1 cellular context compared by ENCODE assay signal in the genomic region with DNA sequence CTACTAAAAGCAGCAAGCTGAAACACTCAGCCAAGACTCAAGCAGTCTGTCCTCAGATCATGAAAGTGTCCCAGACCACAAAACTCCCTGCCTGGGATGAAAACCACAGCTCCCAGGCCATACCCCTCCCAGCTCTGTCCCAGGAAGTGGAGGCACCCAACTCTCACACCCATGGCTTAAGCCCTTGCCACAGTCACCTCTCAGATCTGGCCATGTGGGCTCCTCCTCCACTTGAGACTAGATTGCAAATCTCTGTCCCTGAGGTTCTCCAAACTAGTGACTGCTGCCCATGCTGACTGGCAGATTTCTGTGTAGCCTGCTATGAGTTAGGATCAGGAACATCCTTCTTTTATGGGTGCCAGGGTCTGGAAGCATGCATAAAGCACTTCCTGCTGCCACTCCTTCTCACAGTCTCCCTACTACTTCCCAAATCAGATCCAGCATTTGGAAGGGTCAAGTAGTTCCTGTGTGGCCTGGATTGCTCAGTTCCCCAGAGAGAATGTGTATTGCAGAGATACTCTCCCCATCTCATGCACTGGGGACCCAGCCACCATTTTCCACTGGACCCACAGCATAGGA.
TF ChIP-seq lines count a peak whose summit lies in the region.

No MANE protein-coding gene starts in this region.

TF ChIP-seq in K562, 482 proteins besides CTCF, POLR2A, EP300 and RAD21 (continued from another document):
- TF ChIP-seq, protein P1, sequence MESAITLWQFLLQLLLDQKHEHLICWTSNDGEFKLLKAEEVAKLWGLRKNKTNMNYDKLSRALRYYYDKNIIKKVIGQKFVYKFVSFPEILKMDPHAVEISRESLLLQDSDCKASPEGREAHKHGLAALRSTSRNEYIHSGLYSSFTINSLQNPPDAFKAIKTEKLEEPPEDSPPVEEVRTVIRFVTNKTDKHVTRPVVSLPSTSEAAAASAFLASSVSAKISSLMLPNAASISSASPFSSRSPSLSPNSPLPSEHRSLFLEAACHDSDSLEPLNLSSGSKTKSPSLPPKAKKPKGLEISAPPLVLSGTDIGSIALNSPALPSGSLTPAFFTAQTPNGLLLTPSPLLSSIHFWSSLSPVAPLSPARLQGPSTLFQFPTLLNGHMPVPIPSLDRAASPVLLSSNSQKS (CRISPR knock-in tag; IDR thresholded peaks at IDR 0.05): no peak
- TF ChIP-seq HMGN3 (IDR thresholded peaks at IDR 0.05; ENCODE audit: borderline replicate concordance, extremely low read depth, insufficient read length, low read depth, low read length) (no peak), NFE2L1 (tag; IDR thresholded peaks at IDR 0.05; ENCODE audit: borderline replicate concordance, low read depth) (no peak), YBX1 (IDR thresholded peaks at IDR 0.05) (no peak)
